In genomic region chr16:57531253-57531575, GRCh38 we compare ENCODE assay signal across 15 cellular contexts. TPM values are rescaled to one million over a fixed set of nuclear protein-coding genes. Genes with fewer than 3 reads are reported as not detected.
DNase-seq lines count a peak whose midpoint lies in the region; ATAC-seq, FAIRE-seq and TF ChIP-seq lines count a peak whose summit lies in the region.
"Had no signal": no experiment of that assay in that cellular context is flagged by ENCODE, and none has a peak within 500 bp of the region (broad histone marks: within the 10 kb centered on the region; RNA-seq: fewer than 3 reads in every experiment).

No MANE protein-coding gene starts in this region.

- CTCF ChIA-PET in CD4-positive, alpha-beta T cell (lab: Charles Lee) = interaction anchor here (5.2 kb wide), 1 partner anchor 11 kb away, joined by 20 read pairs; no protein-coding TSS in a partner anchor

- H3K4me3 Mint-ChIP-seq in CD4-positive, alpha-beta T cell = peak overlapping the region; percentile 47
- peak overlapping the region; percentile 15; the same call in 1 of the 3 replicates for H3K4me3 Mint-ChIP-seq in GM23338
- peak overlapping the region; percentile 53 for H3K4me3 Mint-ChIP-seq in activated naive CD8-positive, alpha-beta T cell treated with anti-CD3 and anti-CD28 coated beads for 36 hours
- H3K4me3 Mint-ChIP-seq in natural killer cell treated with Interleukin-12 subunit alpha and Interleukin-12 subunit beta and Interleukin-15 and Interleukin-18, amount 100 ng/mL, for 72 hours = peak overlapping the region; percentile 98

- H3K27me3 Mint-ChIP-seq in CD4-positive, alpha-beta T cell = no peaks in the 10 kb centered on the region
- peaks cover 47% of the 10 kb centered on the region for H3K27me3 Mint-ChIP-seq in GM23338 (ENCODE audit: insufficient read depth, low read depth, poor library complexity)
- no peaks in the 10 kb centered on the region for H3K27me3 Mint-ChIP-seq in activated naive CD8-positive, alpha-beta T cell treated with anti-CD3 and anti-CD28 coated beads for 36 hours
- H3K27me3 Mint-ChIP-seq in natural killer cell treated with Interleukin-12 subunit alpha and Interleukin-12 subunit beta and Interleukin-15 and Interleukin-18, amount 100 ng/mL, for 72 hours = no peaks in the 10 kb centered on the region

- no peaks in the 10 kb centered on the region for H3K9me3 Mint-ChIP-seq in CD4-positive, alpha-beta T cell
- peaks cover 3% of the 10 kb centered on the region; the same call in 2 of the 3 replicates for H3K9me3 Mint-ChIP-seq in GM23338
- no peaks in the 10 kb centered on the region for H3K9me3 Mint-ChIP-seq in activated naive CD8-positive, alpha-beta T cell treated with anti-CD3 and anti-CD28 coated beads for 36 hours
- no peaks in the 10 kb centered on the region for H3K9me3 Mint-ChIP-seq in natural killer cell treated with Interleukin-12 subunit alpha and Interleukin-12 subunit beta and Interleukin-15 and Interleukin-18, amount 100 ng/mL, for 72 hours

- H3K9ac ChIP-seq in MM.1S (ENCODE audit: low read length) = no peak overlapping the region

- peaks cover 9% of the 10 kb centered on the region; the same call in 1 of the 2 replicates for H4K20me1 ChIP-seq in GM23338 (replicated peaks; ENCODE audit: insufficient read depth)
- no peaks in the 10 kb centered on the region for H4K20me1 ChIP-seq in MM.1S (ENCODE audit: insufficient read depth, low read length)

- H3K27me3 ChIP-seq in CD4-positive, alpha-beta T cell (ENCODE audit: control insufficient read depth, insufficient read depth, low read length) = no peaks in the 10 kb centered on the region
- H3K27me3 ChIP-seq in GM23338 (ENCODE audit: insufficient read depth) = peaks cover 12% of the 10 kb centered on the region
- no peaks in the 10 kb centered on the region for H3K27me3 ChIP-seq in MM.1S (replicated peaks; ENCODE audit: insufficient read depth, low read length)

- no peaks in the 10 kb centered on the region for H3K9me3 ChIP-seq in CD4-positive, alpha-beta T cell (ENCODE audit: control insufficient read depth, low read length)
- no peaks in the 10 kb centered on the region for H3K9me3 ChIP-seq in MM.1S (replicated peaks; ENCODE audit: insufficient read depth, low read length)
- H3K9me3 ChIP-seq: HAP-1 had no signal

- ATAC-seq in CD4-positive, alpha-beta T cell (ENCODE audit: poor library complexity) = no peak
- ATAC-seq in GM23338 = no peak
- no peak for ATAC-seq in natural killer cell treated with Interleukin-12 subunit alpha and Interleukin-12 subunit beta and Interleukin-15 and Interleukin-18, amount 100 ng/mL, for 72 hours
- no peak for ATAC-seq in GM19395 (IDR thresholded peaks at IDR 0.05; ENCODE audit: unreplicated experiment)
- ATAC-seq: HepG2 had no signal

- intact Hi-C loops in CD4-positive, alpha-beta T cell (cut with DNase I, micrococcal nuclease) = no loop called here

- no peaks in the 10 kb centered on the region for H3K36me3 ChIP-seq in GM23338 (ENCODE audit: insufficient read depth)
- no peaks in the 10 kb centered on the region for H3K36me3 ChIP-seq in MM.1S (replicated peaks; ENCODE audit: insufficient read depth, low read length)
- H3K36me3 ChIP-seq: HAP-1 had no signal

- POLR2A ChIA-PET in CD4-positive, alpha-beta T cell (lab: Charles Lee) = interaction anchor here (1.3 to 2.0 kb wide), 2 partner anchors 45 to 69 kb away, joined by 4 to 6 read pairs; partner anchors contain the start of genes DOK4 and POLR2C

- H3K36me3 Mint-ChIP-seq in CD4-positive, alpha-beta T cell (ENCODE audit: low read depth) = peaks cover 10% of the 10 kb centered on the region
- H3K36me3 Mint-ChIP-seq in GM23338 (ENCODE audit: low read depth) = peaks cover 30% of the 10 kb centered on the region
- H3K36me3 Mint-ChIP-seq in activated naive CD8-positive, alpha-beta T cell treated with anti-CD3 and anti-CD28 coated beads for 36 hours = peaks cover 2% of the 10 kb centered on the region
- H3K36me3 Mint-ChIP-seq in natural killer cell treated with Interleukin-12 subunit alpha and Interleukin-12 subunit beta and Interleukin-15 and Interleukin-18, amount 100 ng/mL, for 72 hours = no peaks in the 10 kb centered on the region

- H3K4me1 Mint-ChIP-seq in CD4-positive, alpha-beta T cell (ENCODE audit: low read depth) = peaks cover 65% of the 10 kb centered on the region
- H3K4me1 Mint-ChIP-seq in GM23338 = peaks cover 64% of the 10 kb centered on the region
- H3K4me1 Mint-ChIP-seq in activated naive CD8-positive, alpha-beta T cell treated with anti-CD3 and anti-CD28 coated beads for 36 hours = peaks cover 55% of the 10 kb centered on the region
- H3K4me1 Mint-ChIP-seq in natural killer cell treated with Interleukin-12 subunit alpha and Interleukin-12 subunit beta and Interleukin-15 and Interleukin-18, amount 100 ng/mL, for 72 hours (ENCODE audit: low read depth in 2 of 2) = peaks cover 55 to 65% of the 10 kb centered on the region in 2 donors

- H2AFZ ChIP-seq in GM23338 (no peak overlapping the region), MM.1S (ENCODE audit: low read length) (no peak overlapping the region)

- TF ChIP-seq POLR2A in GM12892 (IDR thresholded peaks at IDR 0.05; ENCODE audit: low read depth, low read length) = no peak

- peaks cover 15% of the 10 kb centered on the region; the same call in 1 of the 2 replicates for H3F3A ChIP-seq in GM23338 (replicated peaks; ENCODE audit: low read depth)
- 0 out of 2 replicates have a peak, but pooled peaks cover 3% of the 10 kb centered on the region for H3F3A ChIP-seq in MM.1S (ENCODE audit: insufficient read depth, low read length)

- H3K4me3 ChIP-seq in GM23338 (no peak overlapping the region), MM.1S (ENCODE audit: low read length) (no peak overlapping the region)
- H3K4me3 ChIP-seq: HAP-1, SK-N-MC had no signal

- peak overlapping the region; percentile 96 for H3K27ac Mint-ChIP-seq in CD4-positive, alpha-beta T cell
- no peak overlapping the region for H3K27ac Mint-ChIP-seq in GM23338
- peak overlapping the region; percentile 93 for H3K27ac Mint-ChIP-seq in activated naive CD8-positive, alpha-beta T cell treated with anti-CD3 and anti-CD28 coated beads for 36 hours
- H3K27ac Mint-ChIP-seq in natural killer cell treated with Interleukin-12 subunit alpha and Interleukin-12 subunit beta and Interleukin-15 and Interleukin-18, amount 100 ng/mL, for 72 hours = peak overlapping the region; percentile 100

- no peaks in the 10 kb centered on the region for H3K9me2 ChIP-seq in GM23338 (ENCODE audit: insufficient read depth)
- H3K9me2 ChIP-seq in MM.1S (replicated peaks; ENCODE audit: insufficient read depth, low read length) = no peaks in the 10 kb centered on the region

- peaks cover 15% of the 10 kb centered on the region for H3K79me2 ChIP-seq in GM23338 (replicated peaks; ENCODE audit: insufficient read depth)
- peaks cover 27% of the 10 kb centered on the region for H3K79me2 ChIP-seq in MM.1S (ENCODE audit: low read length)

- DNase-seq in CD4-positive, alpha-beta T cell = peak in 1 of 10 experiments; percentile 15
- DNase-seq in GM23338 (ENCODE audit: low spot score) (no peak), MM.1S (no peak), GM12892 (ENCODE audit: insufficient read length) (no peak), AML-193 (lab: John Stamatoyannopoulos, UW) (no peak)
- DNase-seq in activated naive CD8-positive, alpha-beta T cell treated with anti-CD3 and anti-CD28 coated beads for 36 hours = no peak
- no peak for DNase-seq in natural killer cell treated with Interleukin-12 subunit alpha and Interleukin-12 subunit beta and Interleukin-15 and Interleukin-18, amount 100 ng/mL, for 72 hours (ENCODE audit: low spot score)
- DNase-seq: central memory CD4-positive, alpha-beta T cell; erythroblast; mammary epithelial cell; NCI-H146 had no signal

- H3K4me1 ChIP-seq in GM23338 (ENCODE audit: insufficient read depth) = peaks cover 37% of the 10 kb centered on the region
- peaks cover 8% of the 10 kb centered on the region for H3K4me1 ChIP-seq in MM.1S (ENCODE audit: low read length)
- H3K4me1 ChIP-seq: HAP-1 had no signal

- H3K4me2 ChIP-seq in GM23338 (no peak overlapping the region), MM.1S (ENCODE audit: low read depth, low read length) (no peak overlapping the region)

- TF ChIP-seq CTCF in CD4-positive, alpha-beta T cell (IDR thresholded peaks at IDR 0.05) = no peak
- TF ChIP-seq CTCF in GM23338 (conservative IDR thresholded peaks at IDR 0.05; ENCODE audit: low read depth in 2 of 2) (no peak), MM.1S (IDR thresholded peaks at IDR 0.05; ENCODE audit: low read length) (no peak)

- H3K27ac ChIP-seq in CD4-positive, alpha-beta T cell (ENCODE audit: low read depth, low read length) = peak overlapping the region; percentile 75
- no peak overlapping the region for H3K27ac ChIP-seq in GM23338 (ENCODE audit: low read depth)
- no peak overlapping the region for H3K27ac ChIP-seq in MM.1S (ENCODE audit: low read length)
- H3K27ac ChIP-seq: SK-N-MC had no signal

- no peak for FAIRE-seq in GM12892 (lab: Jason Lieb, UNC)
- FAIRE-seq: HepG2 had no signal

TF ChIP-seq in GM23338, 12 proteins besides CTCF, POLR2A, EP300 and RAD21 (continues in another document):
- TF ChIP-seq EZH2 (IDR thresholded peaks at IDR 0.05; ENCODE audit: low read depth, unreplicated experiment) = no peak

RNA-seq across cellular contexts. Expression of gene CCDC102A, which starts 5.2 kb away (rescaled TPM):
- total RNA-seq in CD4-positive, alpha-beta T cell = 1 to 10 TPM; 2.0 TPM
- total RNA-seq in GM23338 (2014; rRNA removed; shearing (Covaris generic)) = 4.7 and 5.2 TPM in 2 replicates
- 2.0 and 3.2 TPM in 2 replicates for polyA plus RNA-seq in GM23338 (2016; fragmentation: Nextera tagmentation; extraction: Ambion mirVana)
- 10 to 100 TPM in 1 of 2 experiments, 1 to 10 TPM in 1; 8.7 to 10.2 TPM for total RNA-seq in activated naive CD8-positive, alpha-beta T cell treated with anti-CD3 and anti-CD28 coated beads for 36 hours
- total RNA-seq in natural killer cell treated with Interleukin-12 subunit alpha and Interleukin-12 subunit beta and Interleukin-15 and Interleukin-18, amount 100 ng/mL, for 72 hours = 10 to 100 TPM; 13.9 to 21.5 TPM
- 2.6 TPM for polyA plus RNA-seq in GM12892 (2012; ENCODE audit: missing spikeins)

RNA-seq across cellular contexts. Expression of gene ADGRG5, which starts 11.2 kb away (rescaled TPM):
- under 1 TPM; 0.41 to 0.61 TPM for total RNA-seq in CD4-positive, alpha-beta T cell
- 5.5 and 11.1 TPM in 2 replicates for total RNA-seq in GM23338 (2014; rRNA removed; shearing (Covaris generic))
- polyA plus RNA-seq in GM23338 (2016; fragmentation: Nextera tagmentation; extraction: Ambion mirVana) = 2.2 and 2.6 TPM in 2 replicates
- total RNA-seq in activated naive CD8-positive, alpha-beta T cell treated with anti-CD3 and anti-CD28 coated beads for 36 hours = 1 to 10 TPM; 1.3 to 1.4 TPM
- 10 to 100 TPM; 86.8 to 95.0 TPM for total RNA-seq in natural killer cell treated with Interleukin-12 subunit alpha and Interleukin-12 subunit beta and Interleukin-15 and Interleukin-18, amount 100 ng/mL, for 72 hours
- 21.1 TPM for polyA plus RNA-seq in GM12892 (2012; ENCODE audit: missing spikeins)
- total RNA-seq: HepG2, mammary epithelial cell had no signal
- polyA plus RNA-seq: HepG2, mammary epithelial cell had no signal

RNA-seq across cellular contexts. Expression of gene DOK4, which starts 44.9 kb away (rescaled TPM):
- 1 to 10 TPM; 2.4 to 2.9 TPM for total RNA-seq in CD4-positive, alpha-beta T cell
- 26.6 and 29.1 TPM in 2 replicates for total RNA-seq in GM23338 (2014; rRNA removed; shearing (Covaris generic))
- 11.4 and 12.9 TPM in 2 replicates for polyA plus RNA-seq in GM23338 (2016; fragmentation: Nextera tagmentation; extraction: Ambion mirVana)
- total RNA-seq in activated naive CD8-positive, alpha-beta T cell treated with anti-CD3 and anti-CD28 coated beads for 36 hours = 1 to 10 TPM; 4.5 to 4.8 TPM
- 1 to 10 TPM; 4.2 to 6.5 TPM for total RNA-seq in natural killer cell treated with Interleukin-12 subunit alpha and Interleukin-12 subunit beta and Interleukin-15 and Interleukin-18, amount 100 ng/mL, for 72 hours
- 3.0 TPM for polyA plus RNA-seq in GM12892 (2012; ENCODE audit: missing spikeins)

Comparison
In these comparisons a context has a peak if more than half of its experiments do, and no peak if none do; other contexts are left out.
1. H3K4me3 Mint-ChIP-seq: peak in every context shown above with its lines; median percentile 98 in natural killer cell treated with Interleukin-12 subunit alpha and Interleukin-12 subunit beta and Interleukin-15 and Interleukin-18, amount 100 ng/mL, for 72 hours; 53 in activated naive CD8-positive, alpha-beta T cell treated with anti-CD3 and anti-CD28 coated beads for 36 hours; 47 in CD4-positive, alpha-beta T cell; 15 in GM23338.